8 cellular contexts compared by ENCODE assay signal in the genomic region with DNA sequence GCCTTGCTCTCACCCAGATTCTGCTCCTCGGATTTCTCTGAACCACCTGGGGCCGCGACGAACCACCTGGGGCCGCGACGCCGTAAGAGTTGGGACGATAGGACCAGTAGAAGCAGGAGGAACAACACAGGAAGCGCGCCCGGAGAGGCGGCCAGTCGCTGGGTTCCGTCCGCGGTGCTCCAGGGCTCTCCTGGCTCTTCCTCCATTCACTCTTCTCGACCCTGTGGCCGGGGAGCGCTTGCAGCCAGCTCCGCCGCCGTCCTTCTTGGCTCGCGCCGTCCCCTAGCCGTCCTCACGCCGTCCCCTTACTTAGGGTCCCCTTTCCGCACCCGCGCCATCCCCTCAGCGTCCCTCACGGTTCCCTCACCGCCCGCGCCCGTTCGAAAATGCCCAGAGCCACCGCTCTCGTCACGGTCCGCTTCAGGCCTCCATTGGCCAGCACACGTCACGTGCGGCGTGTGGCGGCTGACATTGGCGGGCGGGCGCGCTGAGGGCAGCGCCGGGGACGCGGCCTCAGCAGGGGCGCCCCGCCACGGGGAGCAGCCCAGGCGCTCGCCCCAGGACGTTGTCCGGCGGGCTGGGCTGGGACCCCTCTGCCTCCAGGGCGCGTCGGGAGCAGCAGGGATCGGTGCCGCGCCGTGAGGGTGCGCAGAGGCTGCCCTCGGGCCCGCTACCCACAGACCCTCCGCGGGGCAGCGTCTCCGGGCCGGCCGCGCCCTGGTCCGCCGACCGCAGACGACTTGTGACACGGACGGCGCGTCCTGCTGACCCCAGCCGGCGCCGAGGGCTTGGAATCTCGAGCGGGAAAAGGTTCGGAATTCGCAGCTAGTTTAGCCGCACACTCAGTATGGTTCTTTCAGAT. TPM values are rescaled to one million over a fixed set of nuclear protein-coding genes. Genes with fewer than 3 reads are reported as not detected.
DNase-seq lines count a peak whose midpoint lies in the region; ATAC-seq and TF ChIP-seq lines count a peak whose summit lies in the region.

No MANE protein-coding gene starts in this region.

- H3K9ac ChIP-seq in mammary epithelial cell (ENCODE audit: insufficient read depth, low read length) = peak overlapping the region; percentile 71

- H3K27ac ChIP-seq in 22Rv1 = peak overlapping the region; percentile 55
- H3K27ac ChIP-seq in VCaP = peak overlapping the region; percentile 77
- H3K27ac ChIP-seq in mammary epithelial cell (ENCODE audit: insufficient read depth, low read depth, low read length) = peak overlapping the region; percentile 56

- in situ Hi-C loops in mammary epithelial cell (cut with MboI; ENCODE audit: low sequenced_read_pairs in 2 of 2) = no loop called here

- WGBS in mammary epithelial cell (ENCODE audit: low coverage, missing lambda C conversion rate) = 2% methylated on average over 78 of the region's 97 CpGs

- peaks cover 3% of the 10 kb centered on the region for H3K9me3 ChIP-seq in mammary epithelial cell (replicated peaks; ENCODE audit: insufficient read depth, low read length)

- peaks cover 16% of the 10 kb centered on the region for H3K4me1 ChIP-seq in mammary epithelial cell (ENCODE audit: insufficient read depth, low read length)

- ATAC-seq in GM18508 (IDR thresholded peaks at IDR 0.05; ENCODE audit: insufficient read depth, unreplicated experiment) (peak; percentile 77), HG02981 (IDR thresholded peaks at IDR 0.05; ENCODE audit: unreplicated experiment) (peak; percentile 97)

- peak overlapping the region; percentile 77 to 84 (median 84) for H3K4me3 ChIP-seq in mammary epithelial cell (replicated peaks in 1 of 3; ENCODE audit: insufficient read depth in 1 of 3, low read depth in 2 of 3, low read length in 3 of 3)

- TSS peak; percentile 49 for BruUV-seq in mammary epithelial cell (replicated peaks; lab: Mats Ljungman, UMichigan)

- H3K27me3 ChIP-seq in mammary epithelial cell (ENCODE audit: insufficient read depth, low read length) = no peaks in the 10 kb centered on the region

- H3K4me2 ChIP-seq in mammary epithelial cell (ENCODE audit: insufficient read depth, low read depth, low read length) = peak overlapping the region; percentile 89

- TF ChIP-seq CTCF in 22Rv1 (IDR thresholded peaks at IDR 0.05) (no peak), VCaP (conservative IDR thresholded peaks at IDR 0.05) (no peak), mammary epithelial cell (conservative IDR thresholded peaks at IDR 0.05 in 1 of 2, IDR thresholded peaks at IDR 0.05 in 1 of 2; ENCODE audit: extremely low read depth in 1 of 2, insufficient read depth in 1 of 2, low read depth in 1 of 2, low read length in 2 of 2) (no peak)

- H3K79me2 ChIP-seq in mammary epithelial cell (ENCODE audit: insufficient read depth, low read length) = peaks cover 34% of the 10 kb centered on the region

- intact Hi-C loops in mammary epithelial cell (cut with micrococcal nuclease) = no loop called here

- H4K20me1 ChIP-seq in mammary epithelial cell (ENCODE audit: insufficient read depth, low read length) = no peaks in the 10 kb centered on the region

- CTCF ChIA-PET in mammary epithelial cell (lab: Charles Lee; ENCODE audit: low non-redundant PET) = no interaction called here

- dilution Hi-C loops in mammary epithelial cell (cut with HindIII; ENCODE audit: low sequenced_read_pairs) = no loop called here

- DNase-seq in NCI-H2029 treated with DMSO at 0.1 percent for 48 hours (lab: John Stamatoyannopoulos, UW) (peak; percentile 53), mammary epithelial cell (peak; percentile 85), inferior parietal cortex (ENCODE audit: extremely low spot score) (peak; percentile 93)
- peak; percentile 67 to 74 for DNase-seq in stimulated activated CD4-positive, alpha-beta T cell treated with anti-CD3 and anti-CD28 coated beads, Interleukin-12 subunit alpha, Interleukin-12 subunit beta, amount 100 ng/mL, for 24 hours (ENCODE audit: low read depth in 2 of 2)

- H2AFZ ChIP-seq in mammary epithelial cell (ENCODE audit: low read depth, low read length) = peak overlapping the region; percentile 99

- H3K36me3 ChIP-seq in mammary epithelial cell (ENCODE audit: insufficient read depth, low read length) = no peaks in the 10 kb centered on the region

RNA-seq across cellular contexts. Expression of a gene that starts 53.7 kb away (rescaled TPM):
- 10 to 100 TPM in 1 of 2 donors, 1 to 10 TPM in 1; 7.5 to 12.8 TPM for total RNA-seq in mammary epithelial cell
- 4.1 TPM for polyA plus RNA-seq in mammary epithelial cell
- 9.8 TPM for polyA minus RNA-seq in mammary epithelial cell

Comparison
In these comparisons a context has a peak if more than half of its experiments do, and no peak if none do; other contexts are left out.
1. Peak in every context shown above with its lines: DNase-seq, ATAC-seq, H3K4me3 ChIP-seq and H3K27ac ChIP-seq.